9 cellular contexts compared by ENCODE assay signal in the genomic region with DNA sequence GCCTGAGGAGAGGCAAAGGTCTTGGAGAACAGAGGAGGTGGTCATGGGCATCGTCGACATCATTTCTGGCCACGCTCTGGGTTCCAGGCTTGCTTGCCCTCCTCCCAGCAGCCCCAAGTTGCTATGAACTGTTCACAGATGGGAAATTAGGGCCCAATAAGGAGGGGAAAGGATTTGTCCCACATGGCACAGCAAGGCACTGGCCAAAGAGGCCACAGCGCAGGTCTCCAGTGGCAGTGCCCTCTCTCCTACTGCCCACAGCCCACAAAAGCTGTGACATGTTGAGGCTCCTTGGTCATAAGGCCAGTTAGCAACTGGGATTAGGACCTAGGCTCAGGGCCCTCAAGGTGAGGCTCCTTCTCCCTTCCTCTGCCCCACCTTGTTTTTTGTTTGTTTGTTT. TPM values are rescaled to one million over a fixed set of nuclear protein-coding genes. Genes with fewer than 3 reads are reported as not detected.
DNase-seq lines count a peak whose midpoint lies in the region; ATAC-seq and TF ChIP-seq lines count a peak whose summit lies in the region.
"Had no signal": no experiment of that assay in that cellular context is flagged by ENCODE, and none has a peak within 500 bp of the region (broad histone marks: within the 10 kb centered on the region; RNA-seq: fewer than 3 reads in every experiment).

No MANE protein-coding gene starts in this region.

- no peak overlapping the region for H3K27ac Mint-ChIP-seq in activated naive CD4-positive, alpha-beta T cell treated with anti-CD3 and anti-CD28 coated beads, Interleukin-2, amount 50 U/mL, for 24 hours
- H3K27ac Mint-ChIP-seq in activated naive CD4-positive, alpha-beta T cell treated with anti-CD3 and anti-CD28 coated beads, Interleukin-2, amount 50 U/mL, for 72 hours = no peak overlapping the region

- no peak for TF ChIP-seq CTCF in lower lobe of right lung (IDR thresholded peaks at IDR 0.05)
- no peak for TF ChIP-seq CTCF in tibial artery (IDR thresholded peaks at IDR 0.05)

- ATAC-seq in activated naive CD4-positive, alpha-beta T cell treated with anti-CD3 and anti-CD28 coated beads, Interleukin-2, amount 50 U/mL, for 72 hours = no peak
- no peak for ATAC-seq in activated T-cell treated with anti-CD3 and anti-CD28 coated beads, Interleukin-2, amount 50 U/mL, for 4 hours
- ATAC-seq in lower lobe of right lung = no peak

- no peak for DNase-seq in activated naive CD4-positive, alpha-beta T cell treated with anti-CD3 and anti-CD28 coated beads, Interleukin-2, amount 50 U/mL, for 72 hours (ENCODE audit: low spot score in 2 of 2)
- DNase-seq in activated T-cell treated with anti-CD3 and anti-CD28 coated beads, Interleukin-2, amount 50 U/mL, for 4 hours = no peak
- DNase-seq in lower lobe of right lung (peak; percentile 23), tibial artery (no peak), KG1 (lab: John Stamatoyannopoulos, UW) (no peak), cortex of kidney (lab: John Stamatoyannopoulos, UW) (no peak)
- DNase-seq in activated effector memory CD4-positive, alpha-beta T cell treated with Interleukin-2 at 50 U/mL for 16 hours = no peak

- intact Hi-C loops in lower lobe of right lung (cut with DNase I) = no loop called here
- intact Hi-C loops in tibial artery (cut with DNase I; ENCODE audit: low total_unique reads) = loop anchor here (5.0 kb wide), 2 partner anchors 62 to 77 kb away; no protein-coding TSS in a partner anchor

- H3K4me3 ChIP-seq in lower lobe of right lung (no peak overlapping the region), tibial artery (no peak overlapping the region)

- peaks cover 1% of the 10 kb centered on the region for H3K36me3 Mint-ChIP-seq in activated naive CD4-positive, alpha-beta T cell treated with anti-CD3 and anti-CD28 coated beads, Interleukin-2, amount 50 U/mL, for 24 hours
- H3K36me3 Mint-ChIP-seq in activated naive CD4-positive, alpha-beta T cell treated with anti-CD3 and anti-CD28 coated beads, Interleukin-2, amount 50 U/mL, for 72 hours = no peaks in the 10 kb centered on the region
- H3K36me3 Mint-ChIP-seq in activated T-cell treated with anti-CD3 and anti-CD28 coated beads, Interleukin-2, amount 50 U/mL, for 4 hours (ENCODE audit: insufficient read depth) = peaks cover 5% of the 10 kb centered on the region

- H3K4me1 Mint-ChIP-seq in activated naive CD4-positive, alpha-beta T cell treated with anti-CD3 and anti-CD28 coated beads, Interleukin-2, amount 50 U/mL, for 24 hours = peaks cover 56% of the 10 kb centered on the region
- H3K4me1 Mint-ChIP-seq in activated T-cell treated with anti-CD3 and anti-CD28 coated beads, Interleukin-2, amount 50 U/mL, for 4 hours (ENCODE audit: low read depth) = peaks cover 47% of the 10 kb centered on the region

- H3K9me3 Mint-ChIP-seq in activated naive CD4-positive, alpha-beta T cell treated with anti-CD3 and anti-CD28 coated beads, Interleukin-2, amount 50 U/mL, for 24 hours = no peaks in the 10 kb centered on the region
- no peaks in the 10 kb centered on the region for H3K9me3 Mint-ChIP-seq in activated naive CD4-positive, alpha-beta T cell treated with anti-CD3 and anti-CD28 coated beads, Interleukin-2, amount 50 U/mL, for 72 hours
- H3K9me3 Mint-ChIP-seq in activated T-cell treated with anti-CD3 and anti-CD28 coated beads, Interleukin-2, amount 50 U/mL, for 4 hours = no peaks in the 10 kb centered on the region

- H3K27me3 ChIP-seq in lower lobe of right lung (ENCODE audit: low read depth) = peaks cover 21% of the 10 kb centered on the region
- peaks cover 11 to 28% of the 10 kb centered on the region in 2 donors for H3K27me3 ChIP-seq in tibial artery

- peak overlapping the region; percentile 98 for H3K4me3 Mint-ChIP-seq in activated naive CD4-positive, alpha-beta T cell treated with anti-CD3 and anti-CD28 coated beads, Interleukin-2, amount 50 U/mL, for 24 hours
- peak overlapping the region; percentile 96 for H3K4me3 Mint-ChIP-seq in activated T-cell treated with anti-CD3 and anti-CD28 coated beads, Interleukin-2, amount 50 U/mL, for 4 hours

- H3K36me3 ChIP-seq in lower lobe of right lung (peaks cover 19% of the 10 kb centered on the region), tibial artery (peaks cover 4 to 16% (median 12%) of the 10 kb centered on the region in 3 donors)

- H3K27ac ChIP-seq in lower lobe of right lung (no peak overlapping the region), tibial artery (peak overlapping the region; percentile 87 to 89)

- no peaks in the 10 kb centered on the region for H3K9me3 ChIP-seq in lower lobe of right lung
- no peaks in the 10 kb centered on the region for H3K9me3 ChIP-seq in tibial artery

- H3K4me1 ChIP-seq in lower lobe of right lung = peaks cover 52% of the 10 kb centered on the region
- peaks cover 10 to 53% (median 27%) of the 10 kb centered on the region in 4 donors for H3K4me1 ChIP-seq in tibial artery

- H3K27me3 Mint-ChIP-seq in activated naive CD4-positive, alpha-beta T cell treated with anti-CD3 and anti-CD28 coated beads, Interleukin-2, amount 50 U/mL, for 24 hours = peaks cover 9% of the 10 kb centered on the region
- H3K27me3 Mint-ChIP-seq in activated T-cell treated with anti-CD3 and anti-CD28 coated beads, Interleukin-2, amount 50 U/mL, for 4 hours (ENCODE audit: low read depth) = peaks cover 12% of the 10 kb centered on the region

RNA-seq across cellular contexts. Expression of a gene that starts 1.6 kb away (rescaled TPM):
- 10 to 100 TPM; 33.9 to 39.4 TPM for total RNA-seq in activated naive CD4-positive, alpha-beta T cell treated with anti-CD3 and anti-CD28 coated beads, Interleukin-2, amount 50 U/mL, for 72 hours
- total RNA-seq in activated T-cell treated with anti-CD3 and anti-CD28 coated beads, Interleukin-2, amount 50 U/mL, for 4 hours = 10 to 100 TPM; 44.6 to 52.6 (median 50.7) TPM
- 22.7 TPM for total RNA-seq in lower lobe of right lung

RNA-seq across cellular contexts. Expression of a gene that starts 3.2 kb away (rescaled TPM):
- total RNA-seq in activated naive CD4-positive, alpha-beta T cell treated with anti-CD3 and anti-CD28 coated beads, Interleukin-2, amount 50 U/mL, for 72 hours = 1 to 10 TPM in 1 of 2 donors, under 1 TPM in 1; 0.62 to 1.1 TPM
- total RNA-seq in activated T-cell treated with anti-CD3 and anti-CD28 coated beads, Interleukin-2, amount 50 U/mL, for 4 hours = 1 to 10 TPM; 1.8 to 6.0 (median 3.6) TPM
- total RNA-seq in lower lobe of right lung = 5.0 TPM
- total RNA-seq: cerebellum had no signal

RNA-seq across cellular contexts. Expression of a gene that starts 12.2 kb away (rescaled TPM):
- total RNA-seq in activated naive CD4-positive, alpha-beta T cell treated with anti-CD3 and anti-CD28 coated beads, Interleukin-2, amount 50 U/mL, for 72 hours = under 1 TPM; 0.64 to 0.91 TPM
- total RNA-seq in activated T-cell treated with anti-CD3 and anti-CD28 coated beads, Interleukin-2, amount 50 U/mL, for 4 hours = 1 to 10 TPM; 2.3 to 3.3 (median 2.4) TPM
- total RNA-seq in lower lobe of right lung = 0.53 TPM

RNA-seq across cellular contexts. Expression of a gene that starts 33.8 kb away (rescaled TPM):
- under 1 TPM; 0.23 to 0.57 TPM for total RNA-seq in activated naive CD4-positive, alpha-beta T cell treated with anti-CD3 and anti-CD28 coated beads, Interleukin-2, amount 50 U/mL, for 72 hours
- 1 to 10 TPM in 1 of 3 donors, under 1 TPM in 2; 0.71 to 1.4 (median 0.87) TPM for total RNA-seq in activated T-cell treated with anti-CD3 and anti-CD28 coated beads, Interleukin-2, amount 50 U/mL, for 4 hours
- 7.3 TPM for total RNA-seq in lower lobe of right lung
